8 cellular contexts compared by ENCODE assay signal in genomic region chr4:87943660-87944149, GRCh38.
"Had no signal": no experiment of that assay in that cellular context is flagged by ENCODE, and none has a peak within 500 bp of the region (broad histone marks: within the 10 kb centered on the region; RNA-seq: fewer than 3 reads in every experiment).

No MANE protein-coding gene starts in this region.

- H3K4me3 ChIP-seq: GM12878 had no signal

- DNase-seq: GDM1, GF-D8 had no signal

- FAIRE-seq: G401.6, GM12878, GM12891, GM12892, GM18507, GM19239 had no signal

- ATAC-seq: GM12878 had no signal
